Comparison of ENCODE assay signal across 2 cellular contexts in the genomic region with DNA sequence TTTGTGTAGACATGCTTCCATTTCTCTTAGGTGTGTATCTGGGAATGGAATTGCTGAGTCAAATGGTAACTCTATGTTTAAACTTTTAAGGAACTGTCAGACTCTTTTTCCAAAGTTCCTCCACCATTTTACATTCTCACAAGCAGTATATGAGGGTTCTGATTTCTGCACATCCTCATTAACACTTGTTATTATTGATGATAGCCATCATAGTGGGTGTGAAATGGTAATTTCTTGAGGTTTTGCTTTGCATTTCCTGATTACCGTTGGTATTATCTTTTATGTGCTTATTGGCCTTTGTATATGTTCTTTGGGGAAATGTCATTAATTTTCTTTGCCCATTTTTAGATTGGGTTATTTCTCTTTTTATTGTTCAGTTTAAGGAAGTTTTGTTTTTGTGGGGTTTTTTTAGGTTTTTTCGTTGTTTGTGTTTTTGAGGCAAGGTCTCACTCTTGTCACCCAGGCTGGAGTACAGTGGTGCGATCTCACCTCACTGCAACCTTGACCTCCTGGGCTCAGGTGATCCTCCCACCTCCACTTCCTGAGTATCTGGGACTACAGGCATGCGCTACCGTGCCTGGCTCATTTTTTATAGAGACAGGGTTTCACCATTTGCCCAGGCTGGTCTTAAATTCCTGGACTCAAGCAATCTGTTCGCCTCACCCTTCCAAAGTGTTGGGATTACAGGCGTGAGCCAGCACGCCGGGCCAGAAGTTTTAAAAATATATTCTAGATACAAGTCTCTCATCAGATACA.
TF ChIP-seq lines count a peak whose summit lies in the region.

No MANE protein-coding gene starts in this region.

TF ChIP-seq in SK-N-SH treated with all-trans-retinoic acid at 6 μM for 48 hours, 23 proteins besides CTCF, POLR2A, EP300 and RAD21 (continued from another document):
- TF ChIP-seq, protein P1, sequence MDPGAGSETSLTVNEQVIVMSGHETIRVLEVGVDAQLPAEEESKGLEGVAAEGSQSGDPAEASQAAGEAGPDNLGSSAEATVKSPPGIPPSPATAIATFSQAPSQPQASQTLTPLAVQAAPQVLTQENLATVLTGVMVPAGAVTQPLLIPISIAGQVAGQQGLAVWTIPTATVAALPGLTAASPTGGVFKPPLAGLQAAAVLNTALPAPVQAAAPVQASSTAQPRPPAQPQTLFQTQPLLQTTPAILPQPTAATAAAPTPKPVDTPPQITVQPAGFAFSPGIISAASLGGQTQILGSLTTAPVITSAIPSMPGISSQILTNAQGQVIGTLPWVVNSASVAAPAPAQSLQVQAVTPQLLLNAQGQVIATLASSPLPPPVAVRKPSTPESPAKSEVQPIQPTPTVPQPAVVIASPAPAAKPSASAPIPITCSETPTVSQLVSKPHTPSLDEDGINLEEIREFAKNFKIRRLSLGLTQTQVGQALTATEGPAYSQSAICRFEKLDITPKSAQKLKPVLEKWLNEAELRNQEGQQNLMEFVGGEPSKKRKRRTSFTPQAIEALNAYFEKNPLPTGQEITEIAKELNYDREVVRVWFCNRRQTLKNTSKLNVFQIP (CRISPR knock-in tag; IDR thresholded peaks at IDR 0.05; ENCODE audit: borderline replicate concordance, low read depth): no peak
- no peak for TF ChIP-seq ZNF70 (CRISPR knock-in tag; IDR thresholded peaks at IDR 0.05)
- no peak for TF ChIP-seq CSDC2 (CRISPR knock-in tag; IDR thresholded peaks at IDR 0.05)
- no peak for TF ChIP-seq PPARA (CRISPR knock-in tag; IDR thresholded peaks at IDR 0.05; ENCODE audit: borderline replicate concordance)
- TF ChIP-seq OSR1 (CRISPR knock-in tag; IDR thresholded peaks at IDR 0.05): no peak
- 0 out of 2 replicates have a peak, but pooled peaks have one; percentile 2 for TF ChIP-seq ZNF8 (CRISPR knock-in tag; IDR thresholded peaks at IDR 0.05)

TF ChIP-seq in SK-N-SH, 30 proteins besides CTCF, POLR2A, EP300 and RAD21 (continued from another document):
- TF ChIP-seq, protein P2, sequence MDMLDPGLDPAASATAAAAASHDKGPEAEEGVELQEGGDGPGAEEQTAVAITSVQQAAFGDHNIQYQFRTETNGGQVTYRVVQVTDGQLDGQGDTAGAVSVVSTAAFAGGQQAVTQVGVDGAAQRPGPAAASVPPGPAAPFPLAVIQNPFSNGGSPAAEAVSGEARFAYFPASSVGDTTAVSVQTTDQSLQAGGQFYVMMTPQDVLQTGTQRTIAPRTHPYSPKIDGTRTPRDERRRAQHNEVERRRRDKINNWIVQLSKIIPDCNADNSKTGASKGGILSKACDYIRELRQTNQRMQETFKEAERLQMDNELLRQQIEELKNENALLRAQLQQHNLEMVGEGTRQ (IDR thresholded peaks at IDR 0.05; ENCODE audit: borderline replicate concordance, low read depth, low read length): no peak
- TF ChIP-seq RFX5 (IDR thresholded peaks at IDR 0.05; ENCODE audit: low read length) (no peak), JUND (IDR thresholded peaks at IDR 0.05) (no peak), GATA2 (CRISPR knock-in tag; IDR thresholded peaks at IDR 0.05) (no peak), SMC3 (IDR thresholded peaks at IDR 0.05; ENCODE audit: low read depth, low read length) (no peak)
